Comparison of ENCODE assay signal across 14 cellular contexts in the genomic region with DNA sequence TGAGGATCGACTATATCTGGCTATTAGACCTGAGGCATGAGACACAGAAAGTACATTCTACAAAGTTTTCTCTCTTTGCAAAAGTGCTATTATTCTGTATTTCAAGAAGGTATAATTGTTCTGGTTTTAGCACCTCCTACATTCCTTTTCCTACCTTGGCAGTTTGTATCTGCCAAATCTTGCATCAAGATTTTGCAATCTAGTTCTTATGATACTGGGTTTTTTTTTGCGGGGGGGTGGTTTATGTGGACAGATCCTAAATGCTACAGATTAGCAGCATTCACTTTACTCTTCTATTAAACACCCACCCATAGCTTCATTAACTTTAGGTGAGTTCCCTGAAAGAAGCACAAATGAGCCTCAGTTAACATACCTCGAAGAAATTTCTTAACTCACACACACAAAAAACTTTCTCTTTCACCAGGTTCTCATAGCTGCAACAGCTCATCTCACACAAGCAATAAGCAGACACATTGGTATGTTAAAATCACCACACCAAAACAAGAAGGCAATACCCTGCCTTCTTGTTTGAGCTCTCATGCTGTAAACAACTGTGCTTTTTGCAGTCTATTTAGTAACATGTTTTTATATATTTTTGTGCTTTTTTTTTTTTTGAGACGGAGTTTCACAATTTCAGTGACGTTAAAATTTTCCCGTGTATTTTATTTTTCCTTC.
DNase-seq lines count a peak whose midpoint lies in the region; ATAC-seq and TF ChIP-seq lines count a peak whose summit lies in the region.
"Had no signal": no experiment of that assay in that cellular context is flagged by ENCODE, and none has a peak within 500 bp of the region (broad histone marks: within the 10 kb centered on the region; RNA-seq: fewer than 3 reads in every experiment).

No MANE protein-coding gene starts in this region.

- CTCF ChIA-PET in naive thymus-derived CD4-positive, alpha-beta T cell (lab: Charles Lee) = interaction anchor here (0.6 kb wide), 1 partner anchor 26 kb away, joined by 4 read pairs; no protein-coding TSS in a partner anchor

- peaks cover 6 to 8% of the 10 kb centered on the region in 2 donors for H3K4me1 ChIP-seq in naive thymus-derived CD4-positive, alpha-beta T cell (ENCODE audit: control insufficient read depth in 2 of 2, insufficient read depth in 2 of 2, low read length in 2 of 2)

- TF ChIP-seq CTCF in natural killer cell (IDR thresholded peaks at IDR 0.05) (no peak), choroid plexus epithelial cell (conservative IDR thresholded peaks at IDR 0.05; ENCODE audit: low read depth, low read length) (no peak)

- H3K4me3 ChIP-seq in choroid plexus epithelial cell (ENCODE audit: low read depth, low read length) = no peak overlapping the region
- H3K4me3 ChIP-seq in naive thymus-derived CD4-positive, alpha-beta T cell (ENCODE audit: low read length) = no peak overlapping the region

- no peaks in the 10 kb centered on the region for H3K36me3 ChIP-seq in naive thymus-derived CD4-positive, alpha-beta T cell (ENCODE audit: control insufficient read depth in 2 of 3, insufficient read depth in 3 of 3, low read length in 3 of 3)
- H3K36me3 ChIP-seq: WERI-Rb-1 had no signal

- no peaks in the 10 kb centered on the region for H3K9me3 Mint-ChIP-seq in natural killer cell
- H3K9me3 Mint-ChIP-seq in natural killer cell treated with Interleukin-12 subunit alpha and Interleukin-12 subunit beta and Interleukin-15 and Interleukin-18, amount 100 ng/mL, for 72 hours = no peaks in the 10 kb centered on the region
- H3K9me3 Mint-ChIP-seq in naive thymus-derived CD4-positive, alpha-beta T cell = peaks cover 0 to 4% (median 0%) of the 10 kb centered on the region in 11 donors
- H3K9me3 Mint-ChIP-seq: stimulated activated naive CD8-positive, alpha-beta T cell treated with anti-CD3 and anti-CD28 coated beads, Interleukin-15, Interleukin-2, amounts not matched to agents 100 ng/mL and 50 ng/mL, for 24 hours had no signal

- no peak for ATAC-seq in natural killer cell
- no peak for ATAC-seq in natural killer cell treated with Interleukin-12 subunit alpha and Interleukin-12 subunit beta and Interleukin-15 and Interleukin-18, amount 100 ng/mL, for 72 hours
- ATAC-seq in naive thymus-derived CD4-positive, alpha-beta T cell = no peak
- ATAC-seq in GM18861 (IDR thresholded peaks at IDR 0.05; ENCODE audit: unreplicated experiment) = no peak
- no peak for ATAC-seq in HG02678 (IDR thresholded peaks at IDR 0.05; ENCODE audit: unreplicated experiment)
- ATAC-seq: left colon had no signal

- H3K36me3 Mint-ChIP-seq in natural killer cell = no peaks in the 10 kb centered on the region
- H3K36me3 Mint-ChIP-seq in natural killer cell treated with Interleukin-12 subunit alpha and Interleukin-12 subunit beta and Interleukin-15 and Interleukin-18, amount 100 ng/mL, for 72 hours = no peaks in the 10 kb centered on the region
- H3K36me3 Mint-ChIP-seq in naive thymus-derived CD4-positive, alpha-beta T cell = peaks cover 0 to 5% (median 4%) of the 10 kb centered on the region in 5 donors

- no peaks in the 10 kb centered on the region for H3K9me3 ChIP-seq in naive thymus-derived CD4-positive, alpha-beta T cell (ENCODE audit: control insufficient read depth in 2 of 3, low read length in 3 of 3)

- no peak overlapping the region for H3K27ac Mint-ChIP-seq in natural killer cell
- no peak overlapping the region for H3K27ac Mint-ChIP-seq in natural killer cell treated with Interleukin-12 subunit alpha and Interleukin-12 subunit beta and Interleukin-15 and Interleukin-18, amount 100 ng/mL, for 72 hours
- peak overlapping the region in 5 of 9 donors; percentile 3 to 76 (median 50) for H3K27ac Mint-ChIP-seq in naive thymus-derived CD4-positive, alpha-beta T cell
- H3K27ac Mint-ChIP-seq: stimulated activated naive CD8-positive, alpha-beta T cell treated with anti-CD3 and anti-CD28 coated beads, Interleukin-15, Interleukin-2, amounts not matched to agents 100 ng/mL and 50 ng/mL, for 24 hours had no signal

- no peak for DNase-seq in natural killer cell
- no peak for DNase-seq in natural killer cell treated with Interleukin-12 subunit alpha and Interleukin-12 subunit beta and Interleukin-15 and Interleukin-18, amount 100 ng/mL, for 72 hours (ENCODE audit: low spot score)
- peak; percentile 40 for DNase-seq in choroid plexus epithelial cell (ENCODE audit: low read depth)
- peak in 1 of 9 donors; percentile 4 for DNase-seq in naive thymus-derived CD4-positive, alpha-beta T cell
- no peak for DNase-seq in UCSD-AML1 (lab: John Stamatoyannopoulos, UW; ENCODE audit: unreplicated experiment)
- DNase-seq in T1000 (lab: John Stamatoyannopoulos, UW) = no peak
- DNase-seq: activated T-cell treated with anti-CD3 and anti-CD28 coated beads, Interleukin-2, amount 50 U/mL, for 48 hours; left colon; RPMI8226; stimulated activated CD4-positive, alpha-beta T cell treated with anti-CD3 and anti-CD28 coated beads, Interleukin-2, amount 100 ng/mL, for 24 hours; WERI-Rb-1 had no signal

- no peak overlapping the region for H3K27ac ChIP-seq in naive thymus-derived CD4-positive, alpha-beta T cell (ENCODE audit: low read depth, low read length)
- H3K27ac ChIP-seq: WERI-Rb-1 had no signal

- peaks cover 2 to 7% of the 10 kb centered on the region in 2 donors for H3K27me3 Mint-ChIP-seq in natural killer cell (ENCODE audit: low read depth in 2 of 2)
- peaks cover 7 to 10% of the 10 kb centered on the region in 2 donors for H3K27me3 Mint-ChIP-seq in natural killer cell treated with Interleukin-12 subunit alpha and Interleukin-12 subunit beta and Interleukin-15 and Interleukin-18, amount 100 ng/mL, for 72 hours
- peaks cover 0 to 24% (median under 1%) of the 10 kb centered on the region in 5 donors for H3K27me3 Mint-ChIP-seq in naive thymus-derived CD4-positive, alpha-beta T cell

- H3K27me3 ChIP-seq in naive thymus-derived CD4-positive, alpha-beta T cell (ENCODE audit: control insufficient read depth in 2 of 2, insufficient read depth in 2 of 2, low read length in 2 of 2) = no peaks in the 10 kb centered on the region

- peaks cover 19 to 20% of the 10 kb centered on the region in 2 donors for H3K4me1 Mint-ChIP-seq in natural killer cell
- peaks cover 12 to 17% of the 10 kb centered on the region in 2 donors for H3K4me1 Mint-ChIP-seq in natural killer cell treated with Interleukin-12 subunit alpha and Interleukin-12 subunit beta and Interleukin-15 and Interleukin-18, amount 100 ng/mL, for 72 hours (ENCODE audit: low read depth in 2 of 2)
- peaks cover 16 to 34% (median 25%) of the 10 kb centered on the region in 7 donors for H3K4me1 Mint-ChIP-seq in naive thymus-derived CD4-positive, alpha-beta T cell

- POLR2A ChIA-PET in naive thymus-derived CD4-positive, alpha-beta T cell (lab: Charles Lee) = interaction anchor here (1.2 kb wide), 1 partner anchor 130 kb away, joined by 4 read pairs; a partner anchor contains a TSS

- intact Hi-C loops in natural killer cell (cut with micrococcal nuclease) = no loop called here
- intact Hi-C loops in naive thymus-derived CD4-positive, alpha-beta T cell (cut with micrococcal nuclease) = loop anchor here (5.0 kb wide), 2 partner anchors 74 to 766 kb away; a partner anchor contains a TSS

- H3K4me3 Mint-ChIP-seq in natural killer cell = peak overlapping the region; percentile 45
- H3K4me3 Mint-ChIP-seq in natural killer cell treated with Interleukin-12 subunit alpha and Interleukin-12 subunit beta and Interleukin-15 and Interleukin-18, amount 100 ng/mL, for 72 hours = no peak overlapping the region
- H3K4me3 Mint-ChIP-seq in naive thymus-derived CD4-positive, alpha-beta T cell = no peak overlapping the region
- H3K4me3 Mint-ChIP-seq: stimulated activated naive CD8-positive, alpha-beta T cell treated with anti-CD3 and anti-CD28 coated beads, Interleukin-15, Interleukin-2, amounts not matched to agents 100 ng/mL and 50 ng/mL, for 24 hours had no signal

Comparison
In these comparisons a context has a peak if more than half of its experiments do, and no peak if none do; other contexts are left out.
1. H3K27ac Mint-ChIP-seq: peak in naive thymus-derived CD4-positive, alpha-beta T cell (5 of 9); none in natural killer cell (0 of 2) and natural killer cell treated with Interleukin-12 subunit alpha and Interleukin-12 subunit beta and Interleukin-15 and Interleukin-18, amount 100 ng/mL, for 72 hours (0 of 2).